ENCODE assay signal across 8 cellular contexts in the genomic region with DNA sequence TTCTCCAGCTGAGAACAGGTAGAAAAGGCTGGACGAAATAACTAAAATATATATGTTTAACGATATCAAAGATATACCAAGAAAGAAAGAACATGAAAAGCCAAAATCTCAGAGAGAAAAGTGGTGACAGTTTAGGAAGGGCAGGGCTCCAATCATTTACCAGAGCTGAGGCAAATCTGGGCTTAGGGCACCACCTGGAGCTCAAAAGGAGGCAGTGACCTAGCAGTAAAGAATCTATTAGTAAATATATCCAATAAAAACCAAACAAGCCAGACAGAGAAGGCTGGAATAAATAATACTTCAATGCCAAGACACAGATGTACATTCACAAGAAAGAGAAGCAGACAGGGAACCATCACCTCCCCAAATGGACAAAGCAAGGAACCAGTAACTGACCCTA. TPM values are rescaled to one million over a fixed set of nuclear protein-coding genes. Genes with fewer than 3 reads are reported as not detected.
DNase-seq lines count a peak whose midpoint lies in the region; ATAC-seq, FAIRE-seq and TF ChIP-seq lines count a peak whose summit lies in the region.

No MANE protein-coding gene starts in this region.

- H3K4me3 Mint-ChIP-seq in memory B cell = no peak overlapping the region

- no peak overlapping the region for H3K9ac ChIP-seq in Karpas-422 (ENCODE audit: low read length)

- TF ChIP-seq CTCF in cardiac fibroblast (IDR thresholded peaks at IDR 0.05; ENCODE audit: low read depth, low read length) = peak; percentile 65

- no peaks in the 10 kb centered on the region for H3K4me1 ChIP-seq in Karpas-422 (ENCODE audit: low read length)

- peak; percentile 7 for DNase-seq in DMS 273 treated with DMSO at 0.1 percent for 48 hours (lab: John Stamatoyannopoulos, UW)
- DNase-seq in Karpas-422 = peak; percentile 86
- peak; percentile 17 to 59 (median 43) for DNase-seq in T-helper 1 cell
- DNase-seq in cardiac fibroblast (ENCODE audit: low read depth in 2 of 2) = peak; percentile 68 to 69
- DNase-seq in memory B cell (ENCODE audit: low spot score in 2 of 2) = peak in 1 of 2 donors; percentile 45
- peak; percentile 51 for DNase-seq in urothelium cell line (ENCODE audit: low spot score)
- DNase-seq in posterior vena cava (ENCODE audit: low spot score) = no peak
- no peak for DNase-seq in H54 (ENCODE audit: insufficient read length, low spot score)

- H3K27me3 ChIP-seq in Karpas-422 (ENCODE audit: low read length) = no peaks in the 10 kb centered on the region

- H3K27ac Mint-ChIP-seq in memory B cell = no peak overlapping the region

- H3K9me3 Mint-ChIP-seq in memory B cell = peaks cover 6% of the 10 kb centered on the region

- no peaks in the 10 kb centered on the region for H3K79me2 ChIP-seq in Karpas-422 (ENCODE audit: low read length)

- H3K9me3 ChIP-seq in Karpas-422 (ENCODE audit: low read length) = no peaks in the 10 kb centered on the region; the same call in 1 of the 2 replicates

- peaks cover 7% of the 10 kb centered on the region for H3K4me1 Mint-ChIP-seq in memory B cell

- peaks cover 9% of the 10 kb centered on the region for H3K36me3 Mint-ChIP-seq in memory B cell

- FAIRE-seq in urothelium cell line (lab: Jason Lieb, UNC) = no peak
- FAIRE-seq in H54 (lab: Jason Lieb, UNC) = no peak

- H3K4me2 ChIP-seq in Karpas-422 (ENCODE audit: low read depth, low read length, poor library complexity, severe bottlenecking) = no peak overlapping the region

- no peaks in the 10 kb centered on the region for H4K20me1 ChIP-seq in Karpas-422 (ENCODE audit: insufficient read depth, low read depth, low read length)

- no peak overlapping the region for H3K27ac ChIP-seq in Karpas-422 (ENCODE audit: low read length)

- no peaks in the 10 kb centered on the region; the same call in 1 of the 2 replicates for H3K36me3 ChIP-seq in Karpas-422 (ENCODE audit: insufficient read depth, low read length)

- no peak for TF ChIP-seq POLR2A in H54 (IDR thresholded peaks at IDR 0.05; ENCODE audit: low read depth, low read length)

- H3K27me3 Mint-ChIP-seq in memory B cell = no peaks in the 10 kb centered on the region

- ATAC-seq in memory B cell (ENCODE audit: low read depth) = peak; percentile 88

- intact Hi-C loops in posterior vena cava (cut with DNase I) = no loop called here

- H3K9me2 ChIP-seq in Karpas-422 (replicated peaks; ENCODE audit: insufficient read depth, low read length) = no peaks in the 10 kb centered on the region

- no peak overlapping the region for H2AFZ ChIP-seq in Karpas-422 (ENCODE audit: low read length)

- H3K4me3 ChIP-seq in Karpas-422 (ENCODE audit: low read length) = no peak overlapping the region
- no peak overlapping the region for H3K4me3 ChIP-seq in cardiac fibroblast (replicated peaks in 1 of 2; ENCODE audit: low read depth in 2 of 2, low read length in 2 of 2)

RNA-seq across cellular contexts. Expression of gene CHIA, which starts 43.5 kb away (rescaled TPM):
- total RNA-seq in Karpas-422 (2014; rRNA removed; shearing (Covaris generic); ENCODE audit: low replicate concordance) = not detected in 2 replicates
- not detected for total RNA-seq in posterior vena cava

Comparison
In these comparisons a context has a peak if more than half of its experiments do, and no peak if none do; other contexts are left out.
1. DNase-seq: peak in DMS 273 treated with DMSO at 0.1 percent for 48 hours (single experiment), Karpas-422 (single experiment), T-helper 1 cell (5 of 5), cardiac fibroblast (2 of 2) and urothelium cell line (single experiment); none in posterior vena cava (single experiment) and H54 (single experiment).